ENCODE assay signal across 17 cellular contexts in the genomic region with DNA sequence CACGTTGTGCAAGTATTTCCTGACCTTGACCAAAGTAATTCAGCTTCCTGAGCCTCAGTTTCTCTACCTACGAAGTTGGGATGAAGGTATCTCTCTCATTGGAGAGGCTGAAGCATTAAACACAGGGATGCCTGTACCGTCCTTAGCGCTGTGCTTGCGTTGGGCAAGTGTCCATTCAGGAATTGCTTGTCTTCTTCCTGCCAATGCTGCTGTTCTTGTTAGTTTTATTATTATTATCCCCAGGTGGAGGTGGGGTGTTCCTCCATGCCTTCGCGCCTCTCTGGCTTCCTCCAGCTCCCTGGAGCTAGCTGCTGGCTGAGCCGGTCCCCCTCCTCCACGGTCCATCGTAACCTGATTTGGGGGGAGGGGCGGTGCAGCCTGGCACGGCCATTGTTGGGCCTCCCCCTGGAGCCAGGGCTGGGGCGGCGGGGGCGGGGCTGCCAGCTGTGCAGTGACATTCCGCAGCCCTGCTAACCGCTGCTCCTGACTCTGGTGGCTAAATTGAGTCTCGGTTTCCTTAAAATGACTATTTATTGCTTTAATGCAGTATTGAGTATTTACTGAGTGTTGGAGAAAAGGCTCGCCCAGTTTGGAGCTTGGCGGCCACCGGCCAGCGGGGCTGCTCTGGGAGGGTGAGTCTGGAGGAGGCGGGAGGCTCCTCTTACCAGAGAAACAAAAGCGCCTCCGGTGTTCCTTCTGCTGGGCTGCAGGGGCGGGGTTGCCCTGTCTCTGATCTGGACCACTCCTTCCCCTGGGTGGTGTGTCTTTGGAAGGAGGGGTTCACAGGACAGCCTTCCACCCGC. TPM values are rescaled to one million over a fixed set of nuclear protein-coding genes. Genes with fewer than 3 reads are reported as not detected.
DNase-seq lines count a peak whose midpoint lies in the region; ATAC-seq and TF ChIP-seq lines count a peak whose summit lies in the region.
"Had no signal": no experiment of that assay in that cellular context is flagged by ENCODE, and none has a peak within 500 bp of the region (broad histone marks: within the 10 kb centered on the region; RNA-seq: fewer than 3 reads in every experiment).

No MANE protein-coding gene starts in this region.

- no peak overlapping the region for H3K9ac ChIP-seq in mesendoderm (ENCODE audit: low read length)

- no peak overlapping the region for H3K18ac ChIP-seq in mesendoderm (ENCODE audit: low read length)

- no peak for TF ChIP-seq POLR2A in thyroid gland (IDR thresholded peaks at IDR 0.05)

- no peak overlapping the region for H3K4ac ChIP-seq in mesendoderm (ENCODE audit: low read depth, low read length)

- no peak overlapping the region for H3K27ac ChIP-seq in mesendoderm (ENCODE audit: low read depth, low read length)
- H3K27ac ChIP-seq in thyroid gland: no peak overlapping the region
- H3K27ac ChIP-seq: psoas muscle had no signal

- H4K8ac ChIP-seq in mesendoderm (ENCODE audit: low read depth, low read length): no peak overlapping the region

- no peaks in the 10 kb centered on the region for H3K9me3 ChIP-seq in thyroid gland
- H3K9me3 ChIP-seq: mucosa of descending colon, psoas muscle had no signal

- H3K79me2 ChIP-seq in mesendoderm (ENCODE audit: control insufficient read depth, insufficient read depth, low read length): no peaks in the 10 kb centered on the region

- H3K23ac ChIP-seq in mesendoderm (ENCODE audit: low read length): no peak overlapping the region

- H3K4me2 ChIP-seq in mesendoderm (ENCODE audit: low read length): peak overlapping the region; percentile 5

- TF ChIP-seq CTCF in thyroid gland (IDR thresholded peaks at IDR 0.05): no peak

- H3K27me3 ChIP-seq in mesendoderm (ENCODE audit: insufficient read depth, low read length, poor library complexity): peaks cover 18% of the 10 kb centered on the region
- H3K27me3 ChIP-seq in thyroid gland: no peaks in the 10 kb centered on the region

- intact Hi-C loops in thyroid gland (cut with DNase I): no loop called here

- no peak overlapping the region for H2BK120ac ChIP-seq in mesendoderm (ENCODE audit: low read depth, low read length)

- H2BK15ac ChIP-seq in mesendoderm (replicated peaks; ENCODE audit: low read depth): no peak overlapping the region

- H3K56ac ChIP-seq in mesendoderm (ENCODE audit: low read length): no peak overlapping the region

- no peak overlapping the region for H3K4me3 ChIP-seq in mesendoderm (ENCODE audit: low read length)
- H3K4me3 ChIP-seq in thyroid gland (replicated peaks in 1 of 3): no peak overlapping the region
- H3K4me3 ChIP-seq: mucosa of descending colon, psoas muscle had no signal

- whole genome bisulfite sequencing in mesendoderm (ENCODE audit: extremely low coverage, insufficient coverage, low lambda C conversion rate): no CpG with 5 or more reads among the region's 27 CpGs
- 9 to 12% methylated on average over 18 to 23 of the region's 27 CpGs for WGBS in thyroid gland, 2 donors

- H4K5ac ChIP-seq in mesendoderm (ENCODE audit: low read length): no peak overlapping the region

- no peaks in the 10 kb centered on the region for H3K36me3 ChIP-seq in mesendoderm (ENCODE audit: control insufficient read depth, insufficient read depth, low read length)
- H3K36me3 ChIP-seq in thyroid gland: no peaks in the 10 kb centered on the region

- H3K79me1 ChIP-seq in mesendoderm (ENCODE audit: low read length): no peaks in the 10 kb centered on the region

- no peak for ATAC-seq in HG03159 (IDR thresholded peaks at IDR 0.05; ENCODE audit: unreplicated experiment)
- ATAC-seq in HG02759 (IDR thresholded peaks at IDR 0.05; ENCODE audit: unreplicated experiment): no peak
- ATAC-seq: CD8-positive, alpha-beta T cell; mucosa of descending colon; psoas muscle had no signal

- peaks cover 3% of the 10 kb centered on the region for H3K4me1 ChIP-seq in mesendoderm (ENCODE audit: control insufficient read depth, low read depth, low read length)
- peaks cover 18 to 34% of the 10 kb centered on the region in 2 donors for H3K4me1 ChIP-seq in thyroid gland

- H2AK5ac ChIP-seq in mesendoderm (ENCODE audit: low read length): no peak overlapping the region

- DNase-seq in NCI-H82 (lab: John Stamatoyannopoulos, UW) (peak; percentile 34), NCI-H82 treated with DMSO at 0.1 percent for 48 hours (lab: John Stamatoyannopoulos, UW; ENCODE audit: unreplicated experiment) (no peak), ecto neural progenitor cell (ENCODE audit: low spot score) (peak; percentile 83), mesendoderm (peak; percentile 64), thyroid gland (peak; percentile 42 to 49), A172 (ENCODE audit: low spot score) (no peak)
- DNase-seq: activated CD4-positive, alpha-beta T cell treated with anti-CD3 and anti-CD28 coated beads, Interleukin-2, amount 50 U/mL, for 1 hour; activated naive CD8-positive, alpha-beta T cell treated with anti-CD3 and anti-CD28 coated beads, Interleukin-2, amount 10 ng/mL, durations not matched to agents 7 days and 5 days; activated T-cell treated with anti-CD3 and anti-CD28 coated beads, Interleukin-2, amount 50 U/mL, for 24 hours; CD8-positive, alpha-beta T cell; foreskin melanocyte; mucosa of descending colon; NCI-H2081; psoas muscle had no signal

- H2BK5ac ChIP-seq in mesendoderm (ENCODE audit: low read length): no peak overlapping the region

RNA-seq across cellular contexts. Expression of a gene that starts 51.4 kb away (rescaled TPM):
- polyA plus RNA-seq in mesendoderm (2013, experiment 1 of 2): 0.53 TPM
- 0.45 TPM for polyA plus RNA-seq in mesendoderm (2013, experiment 2 of 2)
- total RNA-seq in thyroid gland: 1 to 10 TPM in 3 of 4 donors, under 1 TPM in 1; 0.68 to 5.5 (median 1.7) TPM
- 1.8 and 2.9 TPM in 2 replicates for total RNA-seq in A172 (2014; rRNA removed; shearing (Covaris generic))
- total RNA-seq: A673; activated naive CD8-positive, alpha-beta T cell treated with anti-CD3 and anti-CD28 coated beads, Interleukin-2, amount 10 ng/mL, durations not matched to agents 7 days and 5 days; CD8-positive, alpha-beta T cell had no signal

Comparison
In these comparisons a context has a peak if more than half of its experiments do, and no peak if none do; other contexts are left out.
1. DNase-seq: peak in NCI-H82 (single experiment), ecto neural progenitor cell (single experiment), mesendoderm (single experiment) and thyroid gland (2 of 2); none in NCI-H82 treated with DMSO at 0.1 percent for 48 hours (single experiment) and A172 (single experiment).